In genomic region chr13:44470623-44471562, GRCh38 we compare ENCODE assay signal across 8 cellular contexts.
DNase-seq lines count a peak whose midpoint lies in the region; ATAC-seq, FAIRE-seq and TF ChIP-seq lines count a peak whose summit lies in the region.

No MANE protein-coding gene starts in this region.

- no peak for ATAC-seq in T-helper 17 cell
- no peak for ATAC-seq in HG03159 (IDR thresholded peaks at IDR 0.05; ENCODE audit: unreplicated experiment)

- H3K4me3 ChIP-seq in epithelial cell of proximal tubule (ENCODE audit: low read depth, low read length), result no peak overlapping the region
- no peak overlapping the region for H3K4me3 ChIP-seq in small intestine (ENCODE audit: low read depth in 1 of 2, low read length in 2 of 2)

- no peaks in the 10 kb centered on the region for H3K4me1 ChIP-seq in small intestine (ENCODE audit: control insufficient read depth in 2 of 2, insufficient read depth in 1 of 2, low read depth in 1 of 2, low read length in 1 of 2)

- no peak overlapping the region for H3K27ac ChIP-seq in small intestine (ENCODE audit: low read depth in 1 of 2, low read length in 1 of 2)

- DNase-seq in SHP77 treated with DMSO at 0.1 percent for 48 hours (lab: John Stamatoyannopoulos, UW) (peak; percentile 7), SHP77 (lab: John Stamatoyannopoulos, UW) (no peak), OCI-M2 (lab: John Stamatoyannopoulos, UW; ENCODE audit: unreplicated experiment) (peak; percentile 18), epithelial cell of proximal tubule (ENCODE audit: low read depth) (peak; percentile 67), small intestine (peak; percentile 39), T-helper 17 cell (no peak)
- no peak for DNase-seq in stimulated activated CD4-positive, alpha-beta T cell treated with anti-CD3 and anti-CD28 coated beads, Interleukin-15, amount 100 ng/mL, for 24 hours

- H3K36me3 Mint-ChIP-seq in T-helper 17 cell (ENCODE audit: low read depth), result peaks cover 2% of the 10 kb centered on the region

- H3K9me3 ChIP-seq in small intestine (ENCODE audit: control insufficient read depth, low read depth) (no peaks in the 10 kb centered on the region), T-helper 17 cell (ENCODE audit: control insufficient read depth, low read length, poor library complexity, severe bottlenecking) (no peaks in the 10 kb centered on the region)

- WGBS in small intestine, 3 donors, result 48 to 56% (median 50%) methylated on average over 4 of the region's 4 CpGs

- no peak overlapping the region for H3K27ac Mint-ChIP-seq in T-helper 17 cell

- peak; percentile 51 for TF ChIP-seq CTCF in epithelial cell of proximal tubule (conservative IDR thresholded peaks at IDR 0.05; ENCODE audit: low read depth, low read length)

- peaks cover 14% of the 10 kb centered on the region for H3K4me1 Mint-ChIP-seq in T-helper 17 cell

- H3K36me3 ChIP-seq in small intestine (ENCODE audit: control insufficient read depth in 2 of 2, insufficient read depth in 2 of 2, low read length in 2 of 2), result no peaks in the 10 kb centered on the region

- peak; percentile 95 for FAIRE-seq in small intestine (lab: Jason Lieb, UNC)

- no peaks in the 10 kb centered on the region for H3K27me3 Mint-ChIP-seq in T-helper 17 cell

- H3K27me3 ChIP-seq in small intestine (ENCODE audit: control insufficient read depth in 2 of 2, insufficient read depth in 2 of 2, low read length in 2 of 2), result no peaks in the 10 kb centered on the region

- no peak overlapping the region for H3K4me3 Mint-ChIP-seq in T-helper 17 cell

Comparison
In these comparisons a context has a peak if more than half of its experiments do, and no peak if none do; other contexts are left out.
1. DNase-seq: peak in SHP77 treated with DMSO at 0.1 percent for 48 hours (single experiment), OCI-M2 (single experiment), epithelial cell of proximal tubule (single experiment) and small intestine (single experiment); none in SHP77 (0 of 2), T-helper 17 cell (0 of 3) and stimulated activated CD4-positive, alpha-beta T cell treated with anti-CD3 and anti-CD28 coated beads, Interleukin-15, amount 100 ng/mL, for 24 hours (single experiment).